ENCODE assay signal across 8 cellular contexts in genomic region chr17:8080208-8080798, GRCh38. TPM values are rescaled to one million over a fixed set of nuclear protein-coding genes. Genes with fewer than 3 reads are reported as not detected.
DNase-seq lines count a peak whose midpoint lies in the region; ATAC-seq and TF ChIP-seq lines count a peak whose summit lies in the region.

No MANE protein-coding gene starts in this region.

- H3K9me3 ChIP-seq in breast epithelium (no peaks in the 10 kb centered on the region), muscle layer of duodenum (ENCODE audit: control insufficient read depth in 1 of 2, low read length in 2 of 2) (no peaks in the 10 kb centered on the region), aorta (ENCODE audit: control insufficient read depth, low read length) (no peaks in the 10 kb centered on the region)

- no peaks in the 10 kb centered on the region for H3K27me3 Mint-ChIP-seq in activated naive CD4-positive, alpha-beta T cell treated with anti-CD3 and anti-CD28 coated beads, Interleukin-2, amount 50 U/mL, for 24 hours

- no peaks in the 10 kb centered on the region for H3K36me3 Mint-ChIP-seq in activated naive CD4-positive, alpha-beta T cell treated with anti-CD3 and anti-CD28 coated beads, Interleukin-2, amount 50 U/mL, for 24 hours

- H3K27ac Mint-ChIP-seq in activated naive CD4-positive, alpha-beta T cell treated with anti-CD3 and anti-CD28 coated beads, Interleukin-2, amount 50 U/mL, for 24 hours = no peak overlapping the region

- H3K27ac ChIP-seq in breast epithelium (no peak overlapping the region), muscle layer of duodenum (ENCODE audit: low read length) (no peak overlapping the region), aorta (ENCODE audit: low read depth in 1 of 2, low read length in 2 of 2) (no peak overlapping the region)

- H3K4me3 Mint-ChIP-seq in activated naive CD4-positive, alpha-beta T cell treated with anti-CD3 and anti-CD28 coated beads, Interleukin-2, amount 50 U/mL, for 24 hours = peak overlapping the region; percentile 93

- H3K36me3 ChIP-seq in breast epithelium (no peaks in the 10 kb centered on the region), muscle layer of duodenum (ENCODE audit: control insufficient read depth in 1 of 2, insufficient read depth in 2 of 2, low read length in 2 of 2) (no peaks in the 10 kb centered on the region), aorta (ENCODE audit: control insufficient read depth in 1 of 2, insufficient read depth in 2 of 2, low read length in 1 of 2) (no peaks in the 10 kb centered on the region)

- H3K4me1 ChIP-seq in breast epithelium (no peaks in the 10 kb centered on the region), muscle layer of duodenum (ENCODE audit: control insufficient read depth in 1 of 2, insufficient read depth in 2 of 2, low read length in 2 of 2) (peaks cover 0 to 12% of the 10 kb centered on the region in 2 donors), aorta (ENCODE audit: control insufficient read depth in 1 of 2, insufficient read depth in 2 of 2, low read length in 2 of 2) (no peaks in the 10 kb centered on the region)

- no peaks in the 10 kb centered on the region for H3K9me3 Mint-ChIP-seq in activated naive CD4-positive, alpha-beta T cell treated with anti-CD3 and anti-CD28 coated beads, Interleukin-2, amount 50 U/mL, for 24 hours

- no peak for DNase-seq in activated naive CD4-positive, alpha-beta T cell treated with anti-CD3 and anti-CD28 coated beads, Interleukin-2, amount 50 U/mL, for 16 hours
- no peak for DNase-seq in breast epithelium (ENCODE audit: low spot score in 2 of 2)
- no peak for DNase-seq in aorta
- no peak for DNase-seq in ACHN
- DNase-seq in lower leg skin (ENCODE audit: low spot score in 2 of 2) = no peak
- no peak for DNase-seq in activated effector memory CD4-positive, alpha-beta T cell treated with anti-CD3 and anti-CD28 coated beads, Interleukin-2, amount 50 U/mL, for 16 hours

- H3K27me3 ChIP-seq in breast epithelium (peaks cover 0 to 37% of the 10 kb centered on the region in 2 donors), muscle layer of duodenum (ENCODE audit: low read depth, low read length) (peaks cover 15% of the 10 kb centered on the region), aorta (ENCODE audit: control insufficient read depth in 1 of 2, insufficient read depth in 2 of 2, low read length in 1 of 2) (no peaks in the 10 kb centered on the region)

- H3K4me3 ChIP-seq in breast epithelium (peak overlapping the region; percentile 27 to 65 (median 53)), muscle layer of duodenum (ENCODE audit: low read depth in 1 of 2, low read length in 2 of 2) (peak overlapping the region; percentile 26 to 62), aorta (ENCODE audit: low read length in 2 of 2) (no peak overlapping the region), lower leg skin (ENCODE audit: low read depth, poor library complexity, severe bottlenecking) (no peak overlapping the region)

- TF ChIP-seq POLR2A in breast epithelium (IDR thresholded peaks at IDR 0.05) = no peak
- TF ChIP-seq POLR2A in lower leg skin (IDR thresholded peaks at IDR 0.05) = no peak

- no peak for TF ChIP-seq CTCF in breast epithelium (IDR thresholded peaks at IDR 0.05)
- TF ChIP-seq CTCF in lower leg skin (IDR thresholded peaks at IDR 0.05) = no peak

- intact Hi-C loops in breast epithelium (cut with DNase I; ENCODE audit: low total_unique reads) (no loop called here), aorta (cut with DNase I) (no loop called here), lower leg skin (cut with DNase I; ENCODE audit: low total_unique reads) (no loop called here)

- H3K4me1 Mint-ChIP-seq in activated naive CD4-positive, alpha-beta T cell treated with anti-CD3 and anti-CD28 coated beads, Interleukin-2, amount 50 U/mL, for 24 hours = peaks cover 15% of the 10 kb centered on the region

- 15 to 18% methylated on average over 25 of the region's 25 CpGs for WGBS in aorta, 2 donors
- 19 to 22% methylated on average over 22 to 25 of the region's 25 CpGs for WGBS in lower leg skin, 2 donors

- in situ Hi-C loops in ACHN (cut with HindIII; ENCODE audit: low pct_ligation_motif_present, low pct_unique_long_range_greater_than_20kb, low sequenced_read_pairs) = no loop called here

- ATAC-seq in aorta (ENCODE audit: low FRiP score) = peak; percentile 27

RNA-seq across cellular contexts. Expression of gene ALOX12B, which starts 7.2 kb away (rescaled TPM):
- total RNA-seq in breast epithelium = not detected
- total RNA-seq in aorta = not detected
- polyA plus RNA-seq in aorta = under 1 TPM in 1 of 2 donors, not detected in 1; 0.25 TPM
- total RNA-seq in lower leg skin = 100 to 1,000 TPM; 131 to 246 (median 157) TPM

RNA-seq across cellular contexts. Expression of gene ALOXE3, which starts 38.0 kb away (rescaled TPM):
- total RNA-seq in breast epithelium = under 1 TPM in 1 of 3 donors, not detected in 2; 0.73 TPM
- total RNA-seq in aorta = not detected
- polyA plus RNA-seq in aorta = not detected
- total RNA-seq in lower leg skin = 100 to 1,000 TPM in 1 of 4 donors, 10 to 100 TPM in 3; 73.8 to 143 (median 88.2) TPM

RNA-seq across cellular contexts. Expression of gene ALOX15B, which starts 41.4 kb away (rescaled TPM):
- total RNA-seq in breast epithelium = 10 to 100 TPM in 2 of 3 donors, 1 to 10 TPM in 1; 3.3 to 38.3 (median 12.3) TPM
- 1 to 10 TPM in 1 of 2 donors, under 1 TPM in 1; 0.15 to 1.0 TPM for total RNA-seq in aorta
- 1 to 10 TPM in 1 of 2 donors, under 1 TPM in 1; 0.26 to 2.0 TPM for polyA plus RNA-seq in aorta
- total RNA-seq in lower leg skin = 100 to 1,000 TPM in 1 of 4 donors, 10 to 100 TPM in 3; 13.9 to 116 (median 59.9) TPM

RNA-seq across cellular contexts. Expression of gene HES7, which starts 43.6 kb away (rescaled TPM):
- not detected for total RNA-seq in breast epithelium
- total RNA-seq in aorta = under 1 TPM; 0.19 to 0.30 TPM
- 1 to 10 TPM in 1 of 2 donors, not detected in 1; 1.6 TPM for polyA plus RNA-seq in aorta
- total RNA-seq in lower leg skin = not detected

Comparison
In these comparisons a context has a peak if more than half of its experiments do, and no peak if none do; other contexts are left out.
1. H3K4me3 ChIP-seq: peak in breast epithelium (3 of 3) and muscle layer of duodenum (2 of 2); none in aorta (0 of 2) and lower leg skin (single experiment).
2. RNA of gene ALOX12B, which starts 7.2 kb away (total RNA-seq): 131 to 246 TPM in lower leg skin; not detected in breast epithelium and not detected in aorta; every median in the first group is over 100 times any median in the second.
3. RNA of gene ALOXE3, which starts 38.0 kb away (total RNA-seq): 73.8 to 143 TPM in lower leg skin; not detected in aorta and 0.73 TPM in breast epithelium; every median in the first group is over 10 times any median in the second.